In genomic region chrX:123965712-123966111, GRCh38 we compare ENCODE assay signal across 23 cellular contexts. TPM values are rescaled to one million over a fixed set of nuclear protein-coding genes. Genes with fewer than 3 reads are reported as not detected.
DNase-seq lines count a peak whose midpoint lies in the region; ATAC-seq and TF ChIP-seq lines count a peak whose summit lies in the region.
"Had no signal": no experiment of that assay in that cellular context is flagged by ENCODE, and none has a peak within 500 bp of the region (broad histone marks: within the 10 kb centered on the region; RNA-seq: fewer than 3 reads in every experiment).

No MANE protein-coding gene starts in this region.

- POLR2A ChIA-PET in CD8-positive, alpha-beta memory T cell (lab: Charles Lee): no interaction called here
- POLR2A ChIA-PET in naive thymus-derived CD8-positive, alpha-beta T cell (lab: Charles Lee): no interaction called here

- no peak overlapping the region for H3K4me3 Mint-ChIP-seq in T-helper 2 cell treated with Interferon-gamma antibody and Interleukin-4, amounts not matched to agents 5 μg/mL and 100 μg/mL, for 36 hours
- peak overlapping the region in 5 of 7 donors; percentile 4 to 28 (median 21) for H3K4me3 Mint-ChIP-seq in CD8-positive, alpha-beta memory T cell
- H3K4me3 Mint-ChIP-seq in activated naive CD8-positive, alpha-beta T cell treated with anti-CD3 and anti-CD28 coated beads for 36 hours: peak overlapping the region; percentile 34
- peak overlapping the region in 7 of 10 donors; percentile 31 to 67 (median 45) for H3K4me3 Mint-ChIP-seq in naive thymus-derived CD8-positive, alpha-beta T cell
- H3K4me3 Mint-ChIP-seq in neural progenitor cell: no peak overlapping the region
- H3K4me3 Mint-ChIP-seq: dendritic cell treated with granulocyte-macrophage colony-stimulating factor and Interleukin-4, amounts not matched to agents 40 ng/mL and 50 ng/mL, for 4 days; stimulated activated memory B cell treated with anti-CD40 and anti-IgM and Interleukin-4, amounts not matched to agents 10 μg/mL and 1 μg/mL and 100 μg/mL, for 72 hours had no signal

- no peaks in the 10 kb centered on the region for H3K9me3 ChIP-seq in CD8-positive, alpha-beta memory T cell (ENCODE audit: low read length)
- peaks cover 3% of the 10 kb centered on the region for H3K9me3 ChIP-seq in neural progenitor cell (ENCODE audit: low read depth)
- no peaks in the 10 kb centered on the region for H3K9me3 ChIP-seq in smooth muscle cell (replicated peaks; ENCODE audit: low read depth)

- no peaks in the 10 kb centered on the region for H3K36me3 ChIP-seq in CD8-positive, alpha-beta memory T cell (ENCODE audit: insufficient read depth, low read length)
- H3K36me3 ChIP-seq in neural progenitor cell (no peaks in the 10 kb centered on the region), smooth muscle cell (ENCODE audit: low read depth) (no peaks in the 10 kb centered on the region)

- H3K27me3 Mint-ChIP-seq in T-helper 2 cell treated with Interferon-gamma antibody and Interleukin-4, amounts not matched to agents 5 μg/mL and 100 μg/mL, for 36 hours (ENCODE audit: low read depth): no peaks in the 10 kb centered on the region
- peaks cover 0 to 7% of the 10 kb centered on the region in 2 donors for H3K27me3 Mint-ChIP-seq in CD8-positive, alpha-beta memory T cell
- H3K27me3 Mint-ChIP-seq in activated naive CD8-positive, alpha-beta T cell treated with anti-CD3 and anti-CD28 coated beads for 36 hours: no peaks in the 10 kb centered on the region
- peaks cover 0 to 2% (median 0%) of the 10 kb centered on the region in 5 donors for H3K27me3 Mint-ChIP-seq in naive thymus-derived CD8-positive, alpha-beta T cell
- H3K27me3 Mint-ChIP-seq in neural progenitor cell (ENCODE audit: insufficient read depth, low read depth): peaks cover 5% of the 10 kb centered on the region
- H3K27me3 Mint-ChIP-seq: dendritic cell treated with granulocyte-macrophage colony-stimulating factor and Interleukin-4, amounts not matched to agents 40 ng/mL and 50 ng/mL, for 4 days; stimulated activated memory B cell treated with anti-CD40 and anti-IgM and Interleukin-4, amounts not matched to agents 10 μg/mL and 1 μg/mL and 100 μg/mL, for 72 hours had no signal

- peaks cover 14% of the 10 kb centered on the region for H3F3A ChIP-seq in neural progenitor cell (ENCODE audit: low read depth)
- peaks cover 6% of the 10 kb centered on the region for H3F3A ChIP-seq in smooth muscle cell (ENCODE audit: low read depth)

- no peak for DNase-seq in T-helper 2 cell treated with Interferon-gamma antibody and Interleukin-4, amounts not matched to agents 5 μg/mL and 100 μg/mL, for 36 hours (ENCODE audit: low spot score)
- DNase-seq in T-helper 2 cell (no peak), neural progenitor cell (ENCODE audit: low spot score) (no peak), smooth muscle cell (lab: John Stamatoyannopoulos, UW; ENCODE audit: unreplicated experiment) (no peak), GM19240 (ENCODE audit: insufficient read length, low spot score) (no peak)
- DNase-seq in CD8-positive, alpha-beta memory T cell: no peak
- DNase-seq in activated naive CD8-positive, alpha-beta T cell treated with anti-CD3 and anti-CD28 coated beads for 36 hours: no peak
- DNase-seq in naive thymus-derived CD8-positive, alpha-beta T cell: no peak
- DNase-seq: activated naive CD4-positive, alpha-beta T cell treated with anti-CD3 and anti-CD28 coated beads, Interleukin-2, amount 50 U/mL, for 16 hours; activated T-cell treated with anti-CD3 and anti-CD28 coated beads, Interleukin-2, amount 50 U/mL, for 72 hours; caudate nucleus; left cardiac atrium; NCI-H1417 treated with DMSO at 0.1 percent for 48 hours; NCI-H2107; NCI-H446; NCI-H82; stimulated activated CD4-positive, alpha-beta T cell treated with anti-CD3 and anti-CD28 coated beads, Interleukin-4, amount 100 ng/mL, for 4 hours; T-helper 1 cell had no signal

- H3K4me1 Mint-ChIP-seq in T-helper 2 cell treated with Interferon-gamma antibody and Interleukin-4, amounts not matched to agents 5 μg/mL and 100 μg/mL, for 36 hours (ENCODE audit: low read depth): peaks cover 33% of the 10 kb centered on the region
- H3K4me1 Mint-ChIP-seq in CD8-positive, alpha-beta memory T cell: peaks cover 51 to 63% (median 63%) of the 10 kb centered on the region in 3 donors
- H3K4me1 Mint-ChIP-seq in activated naive CD8-positive, alpha-beta T cell treated with anti-CD3 and anti-CD28 coated beads for 36 hours: peaks cover 38% of the 10 kb centered on the region
- peaks cover 16 to 64% (median 56%) of the 10 kb centered on the region in 4 donors for H3K4me1 Mint-ChIP-seq in naive thymus-derived CD8-positive, alpha-beta T cell
- H3K4me1 Mint-ChIP-seq in neural progenitor cell: peaks cover 27% of the 10 kb centered on the region

- H4K20me1 ChIP-seq in neural progenitor cell (ENCODE audit: low read depth) (peaks cover 72% of the 10 kb centered on the region), smooth muscle cell (ENCODE audit: low read depth) (peaks cover 70% of the 10 kb centered on the region)

- no peak for ATAC-seq in naive thymus-derived CD8-positive, alpha-beta T cell
- ATAC-seq: activated T-cell treated with anti-CD3 and anti-CD28 coated beads, Interleukin-2, amount 50 U/mL, for 72 hours; left cardiac atrium; sciatic nerve; stimulated activated memory B cell treated with anti-CD40 and anti-IgM and Interleukin-4, amounts not matched to agents 10 μg/mL and 1 μg/mL and 100 μg/mL, for 72 hours had no signal

- no peak overlapping the region for H3K27ac ChIP-seq in CD8-positive, alpha-beta memory T cell (ENCODE audit: low read depth, low read length)
- H3K27ac ChIP-seq in neural progenitor cell (no peak overlapping the region), smooth muscle cell (ENCODE audit: low read depth) (no peak overlapping the region)
- H3K27ac ChIP-seq: 22Rv1, RWPE1 had no signal

- CTCF ChIA-PET in CD8-positive, alpha-beta memory T cell (lab: Charles Lee): no interaction called here

- peaks cover 36% of the 10 kb centered on the region for H3K4me1 ChIP-seq in CD8-positive, alpha-beta memory T cell (ENCODE audit: insufficient read depth, low read length)
- H3K4me1 ChIP-seq in neural progenitor cell (peaks cover 10% of the 10 kb centered on the region), smooth muscle cell (ENCODE audit: low read depth) (peaks cover 10% of the 10 kb centered on the region)

- no peaks in the 10 kb centered on the region for H3K9me3 Mint-ChIP-seq in T-helper 2 cell treated with Interferon-gamma antibody and Interleukin-4, amounts not matched to agents 5 μg/mL and 100 μg/mL, for 36 hours
- H3K9me3 Mint-ChIP-seq in CD8-positive, alpha-beta memory T cell: peaks cover 0 to 4% (median 2%) of the 10 kb centered on the region in 5 donors
- no peaks in the 10 kb centered on the region for H3K9me3 Mint-ChIP-seq in activated naive CD8-positive, alpha-beta T cell treated with anti-CD3 and anti-CD28 coated beads for 36 hours
- peaks cover 0 to 6% (median 0%) of the 10 kb centered on the region in 9 donors for H3K9me3 Mint-ChIP-seq in naive thymus-derived CD8-positive, alpha-beta T cell
- H3K9me3 Mint-ChIP-seq in neural progenitor cell: peaks cover 29% of the 10 kb centered on the region
- H3K9me3 Mint-ChIP-seq: dendritic cell treated with granulocyte-macrophage colony-stimulating factor and Interleukin-4, amounts not matched to agents 40 ng/mL and 50 ng/mL, for 4 days; stimulated activated memory B cell treated with anti-CD40 and anti-IgM and Interleukin-4, amounts not matched to agents 10 μg/mL and 1 μg/mL and 100 μg/mL, for 72 hours had no signal

- H2AFZ ChIP-seq in neural progenitor cell (replicated peaks) (no peak overlapping the region), smooth muscle cell (ENCODE audit: low read depth) (no peak overlapping the region)

- no peak for TF ChIP-seq CTCF in neural progenitor cell (IDR thresholded peaks at IDR 0.05)
- TF ChIP-seq CTCF in smooth muscle cell (IDR thresholded peaks at IDR 0.05; ENCODE audit: borderline replicate concordance, insufficient read depth, poor library complexity, severe bottlenecking): no peak

- peaks cover 22% of the 10 kb centered on the region for H3K36me3 Mint-ChIP-seq in T-helper 2 cell treated with Interferon-gamma antibody and Interleukin-4, amounts not matched to agents 5 μg/mL and 100 μg/mL, for 36 hours (ENCODE audit: low read depth)
- H3K36me3 Mint-ChIP-seq in CD8-positive, alpha-beta memory T cell: peaks cover 4 to 35% (median 5%) of the 10 kb centered on the region in 3 donors
- H3K36me3 Mint-ChIP-seq in activated naive CD8-positive, alpha-beta T cell treated with anti-CD3 and anti-CD28 coated beads for 36 hours: peaks cover 38% of the 10 kb centered on the region
- peaks cover 0 to 13% (median 12%) of the 10 kb centered on the region in 3 donors for H3K36me3 Mint-ChIP-seq in naive thymus-derived CD8-positive, alpha-beta T cell
- H3K36me3 Mint-ChIP-seq in neural progenitor cell: peaks cover 34% of the 10 kb centered on the region

- 94% methylated on average over 6 of the region's 6 CpGs for WGBS in smooth muscle cell (ENCODE audit: low lambda C conversion rate)

- peak overlapping the region; percentile 34 for H3K27ac Mint-ChIP-seq in T-helper 2 cell treated with Interferon-gamma antibody and Interleukin-4, amounts not matched to agents 5 μg/mL and 100 μg/mL, for 36 hours
- H3K27ac Mint-ChIP-seq in CD8-positive, alpha-beta memory T cell: peak overlapping the region in 3 of 8 donors; percentile 37 to 99 (median 44)
- peak overlapping the region; percentile 8 for H3K27ac Mint-ChIP-seq in activated naive CD8-positive, alpha-beta T cell treated with anti-CD3 and anti-CD28 coated beads for 36 hours
- H3K27ac Mint-ChIP-seq in naive thymus-derived CD8-positive, alpha-beta T cell: peak overlapping the region in 4 of 10 donors; percentile 1 to 57 (median 26)
- H3K27ac Mint-ChIP-seq in neural progenitor cell: no peak overlapping the region
- H3K27ac Mint-ChIP-seq: activated T-cell treated with anti-CD3 and anti-CD28 coated beads, Interleukin-2, amount 50 U/mL, for 72 hours; dendritic cell treated with granulocyte-macrophage colony-stimulating factor and Interleukin-4, amounts not matched to agents 40 ng/mL and 50 ng/mL, for 4 days; stimulated activated memory B cell treated with anti-CD40 and anti-IgM and Interleukin-4, amounts not matched to agents 10 μg/mL and 1 μg/mL and 100 μg/mL, for 72 hours had no signal

- H3K4me3 ChIP-seq in CD8-positive, alpha-beta memory T cell (ENCODE audit: low read length): no peak overlapping the region
- H3K4me3 ChIP-seq in neural progenitor cell (no peak overlapping the region), smooth muscle cell (no peak overlapping the region)

- H3K79me2 ChIP-seq in neural progenitor cell (ENCODE audit: low read depth): peaks cover 98% of the 10 kb centered on the region
- peaks cover 74% of the 10 kb centered on the region for H3K79me2 ChIP-seq in smooth muscle cell (ENCODE audit: low read depth)

- H3K9ac ChIP-seq in neural progenitor cell: no peak overlapping the region
- H3K9ac ChIP-seq in smooth muscle cell (ENCODE audit: low read depth): no peak overlapping the region

- H3K4me2 ChIP-seq in neural progenitor cell: no peak overlapping the region
- H3K4me2 ChIP-seq in smooth muscle cell: no peak overlapping the region

- no peaks in the 10 kb centered on the region for H3K27me3 ChIP-seq in CD8-positive, alpha-beta memory T cell (ENCODE audit: insufficient read depth, low read length, poor library complexity, severe bottlenecking)
- H3K27me3 ChIP-seq in neural progenitor cell (no peaks in the 10 kb centered on the region), smooth muscle cell (ENCODE audit: low read depth) (no peaks in the 10 kb centered on the region)

RNA-seq across cellular contexts. Expression of gene STAG2, which starts 4.2 kb away (rescaled TPM):
- total RNA-seq in CD8-positive, alpha-beta memory T cell: 100 to 1,000 TPM; 116 to 122 TPM
- 62.0 TPM for polyA plus RNA-seq in CD8-positive, alpha-beta memory T cell
- total RNA-seq in activated naive CD8-positive, alpha-beta T cell treated with anti-CD3 and anti-CD28 coated beads for 36 hours: 100 to 1,000 TPM; 109 to 112 TPM
- 100 to 1,000 TPM; 131 to 146 TPM for total RNA-seq in naive thymus-derived CD8-positive, alpha-beta T cell
- 10 to 100 TPM; 58.2 to 67.7 (median 64.0) TPM for polyA plus RNA-seq in naive thymus-derived CD8-positive, alpha-beta T cell
- total RNA-seq in neural progenitor cell (ENCODE audit: low replicate concordance): 102 and 132 TPM in 2 replicates
- 62.4 and 68.7 TPM in 2 replicates for total RNA-seq in smooth muscle cell
- polyA plus RNA-seq in smooth muscle cell: 14.3 and 14.5 TPM in 2 replicates

Comparison
In these comparisons a context has a peak if more than half of its experiments do, and no peak if none do; other contexts are left out.
1. H3K4me3 Mint-ChIP-seq: peak in CD8-positive, alpha-beta memory T cell (5 of 7), activated naive CD8-positive, alpha-beta T cell treated with anti-CD3 and anti-CD28 coated beads for 36 hours (single experiment) and naive thymus-derived CD8-positive, alpha-beta T cell (7 of 10); none in T-helper 2 cell treated with Interferon-gamma antibody and Interleukin-4, amounts not matched to agents 5 μg/mL and 100 μg/mL, for 36 hours (single experiment) and neural progenitor cell (single experiment).